ENCODE assay signal across 1 cellular context in genomic region chr12:18062867-18063266, GRCh38.
TF ChIP-seq lines count a peak whose summit lies in the region.
"Not testable (repeated sequence)": the region's sequence is repeated elsewhere in the genome, so short reads cannot be mapped to it uniquely, and the experiment has no call there.

No MANE protein-coding gene starts in this region.

- not testable (repeated sequence) for H3K27ac ChIP-seq in HEK293 (ENCODE audit: extremely low read depth, low read depth, low read length)

- CTCF ChIA-PET in HEK293 (lab: Yijun Ruan, JAX), result not testable (repeated sequence)

- H3K36me3 ChIP-seq in HEK293 (ENCODE audit: control insufficient read depth in 2 of 2, insufficient read depth in 1 of 2, low read length in 2 of 2), result not testable (repeated sequence)

- POLR2A ChIA-PET in HEK293 (lab: Yijun Ruan, JAX), result not testable (repeated sequence)

- not testable (repeated sequence) for H3K4me1 ChIP-seq in HEK293 (ENCODE audit: control insufficient read depth, insufficient read depth, low read length)

- H3K4me3 ChIP-seq in HEK293 (ENCODE audit: low read depth, low read length), result not testable (repeated sequence)

- H3K9me3 ChIP-seq in HEK293 (ENCODE audit: control insufficient read depth, insufficient read depth, low read depth, low read length), result not testable (repeated sequence)

- TF ChIP-seq CTCF in HEK293 (tag by site-specific recombination; IDR thresholded peaks at IDR 0.05), result not testable (repeated sequence)

TF ChIP-seq in HEK293, 187 proteins besides CTCF, POLR2A, EP300 and RAD21:
- TF ChIP-seq SETDB1 (IDR thresholded peaks at IDR 0.05; ENCODE audit: insufficient read length, low read length), result peak; percentile 80
